In genomic region chr7:90593205-90593604, GRCh38 we compare ENCODE assay signal across 24 cellular contexts.
"Had no signal": no experiment of that assay in that cellular context is flagged by ENCODE, and none has a peak within 500 bp of the region (broad histone marks: within the 10 kb centered on the region; RNA-seq: fewer than 3 reads in every experiment).

No MANE protein-coding gene starts in this region.

- H3K27ac ChIP-seq: colonic mucosa, dorsolateral prefrontal cortex, esophagus squamous epithelium, left ventricle myocardium inferior, prostate gland, spleen, thoracic aorta, vagina had no signal

- H3K9me3 ChIP-seq: colonic mucosa, esophagus squamous epithelium, left ventricle myocardium inferior, prostate gland, spleen, thoracic aorta, vagina had no signal

- H3K4me3 ChIP-seq: colonic mucosa, dorsolateral prefrontal cortex, esophagus squamous epithelium, left ventricle myocardium inferior, prostate gland, spleen, thoracic aorta, vagina had no signal

- H3K36me3 ChIP-seq: colonic mucosa, esophagus squamous epithelium, left ventricle myocardium inferior, prostate gland, spleen, thoracic aorta, vagina had no signal

- ATAC-seq: activated CD4-positive, alpha-beta T cell treated with anti-CD3 and anti-CD28 coated beads for 36 hours; activated naive CD4-positive, alpha-beta T cell treated with anti-CD3 and anti-CD28 coated beads, Interleukin-2, amount 50 U/mL, for 72 hours; activated T-helper 17 cell treated with anti-CD3 and anti-CD28 coated beads, Interleukin-2, amount 50 U/mL, for 72 hours; naive thymus-derived CD8-positive, alpha-beta T cell; WTC11 had no signal

- H3K27me3 ChIP-seq: colonic mucosa, dorsolateral prefrontal cortex, vagina had no signal

- DNase-seq: activated CD4-positive, alpha-beta T cell treated with anti-CD3 and anti-CD28 coated beads for 36 hours; activated CD4-positive, alpha-beta T cell treated with anti-CD3 and anti-CD28 coated beads, Interleukin-2, amount 50 U/mL, for 4 hours; activated CD8-positive, alpha-beta memory T cell treated with anti-CD3 and anti-CD28 coated beads for 24 hours; activated CD8-positive, alpha-beta memory T cell treated with anti-CD3 and anti-CD28 coated beads, Interleukin-2, amount 50 U/mL, for 4 hours; activated T-cell treated with anti-CD3 and anti-CD28 coated beads, Interleukin-2, amount 50 U/mL, for 24 hours; aorta; caudate nucleus; colonic mucosa; dorsolateral prefrontal cortex; esophagus squamous epithelium; hippocampal formation; left ventricle myocardium inferior; mammary epithelial cell; naive thymus-derived CD8-positive, alpha-beta T cell; spleen; stimulated activated CD4-positive, alpha-beta T cell treated with anti-CD3 and anti-CD28 coated beads, Interleukin-4, amount 100 ng/mL, for 1 hour; stimulated activated naive CD4-positive, alpha-beta T cell treated with Interleukin-2 at 50 U/mL for 16 hours; T-helper 9 cell had no signal

- H3K4me1 ChIP-seq: colonic mucosa, prostate gland, vagina had no signal
